Comparison of ENCODE assay signal across 10 cellular contexts in the genomic region with DNA sequence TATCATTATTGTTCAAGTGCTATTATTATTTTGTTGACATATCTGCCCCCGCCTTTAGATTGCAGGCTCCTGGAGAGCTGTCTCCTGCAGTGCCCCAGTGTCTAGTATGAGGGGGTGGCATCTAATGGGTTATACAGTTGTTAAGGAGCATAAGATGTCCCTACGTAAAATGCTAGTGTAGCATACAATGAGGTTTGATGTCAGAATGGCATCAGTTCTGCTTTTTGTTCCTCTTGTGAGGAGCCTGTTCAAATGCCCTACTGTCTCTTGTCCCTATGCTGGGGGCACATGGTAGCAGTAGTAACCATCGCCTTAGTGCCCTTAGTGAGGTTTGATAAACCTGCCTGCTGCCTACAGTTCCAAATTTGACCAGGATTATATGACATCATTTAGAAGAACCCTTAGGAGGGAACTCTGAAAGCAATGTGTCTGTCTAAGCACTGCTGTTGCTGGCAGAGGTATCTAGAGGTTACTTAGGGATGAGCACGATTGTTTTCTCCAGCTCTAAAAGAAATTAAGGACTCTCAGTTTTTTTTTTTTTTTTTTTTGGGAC. TPM values are rescaled to one million over a fixed set of nuclear protein-coding genes. Genes with fewer than 3 reads are reported as not detected.
DNase-seq lines count a peak whose midpoint lies in the region; ATAC-seq, FAIRE-seq and TF ChIP-seq lines count a peak whose summit lies in the region.
"Had no signal": no experiment of that assay in that cellular context is flagged by ENCODE, and none has a peak within 500 bp of the region (broad histone marks: within the 10 kb centered on the region; RNA-seq: fewer than 3 reads in every experiment).

No MANE protein-coding gene starts in this region.

- no peak overlapping the region for H2AFZ ChIP-seq in OCI-LY3 (ENCODE audit: low read depth, low read length)

- no peak for TF ChIP-seq CTCF in A673 (conservative IDR thresholded peaks at IDR 0.05; ENCODE audit: low read depth, low read length)
- TF ChIP-seq CTCF in OCI-LY3 (IDR thresholded peaks at IDR 0.05; ENCODE audit: low read depth, low read length) = no peak

- H3K4me3 ChIP-seq in A673 (ENCODE audit: low read depth, low read length, poor library complexity, severe bottlenecking) (no peak overlapping the region), OCI-LY3 (ENCODE audit: low read length) (peak overlapping the region; percentile 55)
- H3K4me3 ChIP-seq: pancreas, thoracic aorta had no signal

- no peaks in the 10 kb centered on the region for H4K20me1 ChIP-seq in OCI-LY3 (ENCODE audit: insufficient read depth, low read length)

- peak; percentile 21 for DNase-seq in A673 (ENCODE audit: low spot score)
- no peak for DNase-seq in urothelium cell line (ENCODE audit: low spot score)
- DNase-seq in NCI-H2081 treated with DMSO at 0.1 percent for 48 hours (lab: John Stamatoyannopoulos, UW) = no peak
- DNase-seq in stimulated activated CD4-positive, alpha-beta T cell treated with anti-CD3 and anti-CD28 coated beads, Interleukin-12 subunit alpha, Interleukin-12 subunit beta, amount 100 ng/mL, for 4 hours = no peak
- DNase-seq in activated CD4-positive, alpha-beta T cell treated with anti-CD3 and anti-CD28 coated beads for 1 hour = no peak
- DNase-seq: pancreas had no signal

- H3K9me3 ChIP-seq in A673 (ENCODE audit: low read depth, low read length, poor library complexity, severe bottlenecking) (no peaks in the 10 kb centered on the region), OCI-LY3 (ENCODE audit: insufficient read depth, low read length) (no peaks in the 10 kb centered on the region)
- H3K9me3 ChIP-seq: pancreas, thoracic aorta had no signal

- H3K27me3 ChIP-seq in A673 (replicated peaks; ENCODE audit: insufficient read depth, low read depth, low read length, poor library complexity) = no peaks in the 10 kb centered on the region
- no peaks in the 10 kb centered on the region for H3K27me3 ChIP-seq in OCI-LY3 (ENCODE audit: low read depth, low read length)
- H3K27me3 ChIP-seq: pancreas had no signal

- ATAC-seq in GM18858 (IDR thresholded peaks at IDR 0.05; ENCODE audit: unreplicated experiment) (peak; percentile 60), HG02852 (IDR thresholded peaks at IDR 0.05; ENCODE audit: unreplicated experiment) (peak; percentile 53)

- POLR2A ChIA-PET in A673 (lab: Charles Lee; ENCODE audit: low non-redundant PET) = interaction anchor here (0.6 kb wide), 1 partner anchor 59 kb away, joined by 5 read pairs; no protein-coding TSS in a partner anchor

- peaks cover 16% of the 10 kb centered on the region for H3K79me2 ChIP-seq in OCI-LY3 (ENCODE audit: low read length)

- peaks cover 18% of the 10 kb centered on the region for H3K4me1 ChIP-seq in A673 (ENCODE audit: insufficient read depth, low read length, poor library complexity, severe bottlenecking)
- H3K4me1 ChIP-seq in OCI-LY3 (ENCODE audit: low read length) = peaks cover 40% of the 10 kb centered on the region

- no peaks in the 10 kb centered on the region for H3K36me3 ChIP-seq in A673 (ENCODE audit: insufficient read depth, low read length, poor library complexity, severe bottlenecking)
- H3K36me3 ChIP-seq in OCI-LY3 (replicated peaks; ENCODE audit: low read depth, low read length) = no peaks in the 10 kb centered on the region
- H3K36me3 ChIP-seq: pancreas, thoracic aorta had no signal

- H3K27ac ChIP-seq in A673 (ENCODE audit: low read depth, low read length, poor library complexity, severe bottlenecking) (no peak overlapping the region), OCI-LY3 (ENCODE audit: low read length) (peak overlapping the region; percentile 59)
- H3K27ac ChIP-seq: pancreas, thoracic aorta had no signal

- intact Hi-C loops in A673 (cut with micrococcal nuclease; ENCODE audit: unreplicated experiment) = no loop called here

- no peak for FAIRE-seq in urothelium cell line (lab: Jason Lieb, UNC)

- H3K9ac ChIP-seq in OCI-LY3 (ENCODE audit: low read length) = peak overlapping the region; percentile 37; the same call in 1 of the 2 replicates

- peak overlapping the region; percentile 74 for H3K4me2 ChIP-seq in OCI-LY3 (ENCODE audit: low read length)

- BruUV-seq in A673 (replicated peaks; lab: Mats Ljungman, UMichigan) = no TSS peak

- CTCF ChIA-PET in A673 (lab: Charles Lee) = no interaction called here

RNA-seq across cellular contexts. Expression of gene CREM, which starts 9.7 kb away (rescaled TPM):
- total RNA-seq in A673 (2021) = 58.4 and 66.3 TPM in 2 replicates

RNA-seq across cellular contexts. Expression of gene CUL2, which starts 46.2 kb away (rescaled TPM):
- 45.2 and 47.0 TPM in 2 replicates for total RNA-seq in A673 (2021)
